Comparison of ENCODE assay signal across 31 cellular contexts in genomic region chr19:47458672-47459071, GRCh38. TPM values are rescaled to one million over a fixed set of nuclear protein-coding genes. Genes with fewer than 3 reads are reported as not detected.
"Had no signal": no experiment of that assay in that cellular context is flagged by ENCODE, and none has a peak within 500 bp of the region (broad histone marks: within the 10 kb centered on the region; RNA-seq: fewer than 3 reads in every experiment).

No MANE protein-coding gene starts in this region.

- H3K9me3 ChIP-seq: ascending aorta had no signal

- H3K27me3 ChIP-seq: ascending aorta had no signal

- H3K4me3 ChIP-seq: ascending aorta, breast epithelium had no signal

- H3K27ac ChIP-seq: ascending aorta, brain microvascular endothelial cell, breast epithelium, VCaP had no signal

- H3K36me3 ChIP-seq: ascending aorta, brain microvascular endothelial cell, breast epithelium had no signal

- FAIRE-seq: TTC549 had no signal

- H3K4me1 ChIP-seq: ascending aorta had no signal

- DNase-seq: activated B cell treated with CpG ODN at 0.5 μM for 24 hours; activated CD4-positive, alpha-beta memory T cell treated with anti-CD3 and anti-CD28 coated beads, Interleukin-2, amount 10 ng/mL, durations not matched to agents 7 days and 5 days; activated CD4-positive, alpha-beta T cell treated with anti-CD3 and anti-CD28 coated beads for 1 hour; activated CD4-positive, alpha-beta T cell treated with anti-CD3 and anti-CD28 coated beads for 36 hours; activated CD4-positive, alpha-beta T cell treated with anti-CD3 and anti-CD28 coated beads for 48 hours; activated CD4-positive, alpha-beta T cell treated with anti-CD3 and anti-CD28 coated beads, Interleukin-2, amount 10 ng/mL, durations not matched to agents 7 days and 5 days; activated CD4-positive, alpha-beta T cell treated with anti-CD3 and anti-CD28 coated beads, Interleukin-2, amount 50 U/mL, for 48 hours; activated CD8-positive, alpha-beta memory T cell treated with anti-CD3 and anti-CD28 coated beads for 24 hours; activated CD8-positive, alpha-beta memory T cell treated with anti-CD3 and anti-CD28 coated beads, Interleukin-2, amount 10 ng/mL, durations not matched to agents 7 days and 5 days; activated CD8-positive, alpha-beta memory T cell treated with anti-CD3 and anti-CD28 coated beads, Interleukin-2, amount 50 U/mL, for 48 hours; activated CD8-positive, alpha-beta T cell treated with anti-CD3 and anti-CD28 coated beads, Interleukin-2, amount 10 ng/mL, durations not matched to agents 7 days and 5 days; activated effector memory CD4-positive, alpha-beta T cell treated with Interleukin-2 at 50 U/mL for 16 hours; activated gamma-delta T cell; activated naive CD4-positive, alpha-beta T cell treated with anti-CD3 and anti-CD28 coated beads, Interleukin-2, amount 10 ng/mL, durations not matched to agents 7 days and 5 days; activated naive CD4-positive, alpha-beta T cell treated with Interleukin-2 at 50 U/mL for 16 hours; activated naive CD8-positive, alpha-beta T cell treated with anti-CD3 and anti-CD28 coated beads, Interleukin-2, amount 10 ng/mL, durations not matched to agents 7 days and 5 days; activated naive CD8-positive, alpha-beta T cell treated with anti-CD3 and anti-CD28 coated beads, Interleukin-2, amount 50 U/mL, for 24 hours; activated T-cell treated with anti-CD3 and anti-CD28 coated beads, Interleukin-2, amount 50 U/mL, for 24 hours; activated T-cell treated with anti-CD3 and anti-CD28 coated beads, Interleukin-2, amount 50 U/mL, for 48 hours; amygdala; anterior cingulate cortex; brain microvascular endothelial cell; central memory CD4-positive, alpha-beta T cell; T-helper 1 cell; T-helper 2 cell; T-helper 9 cell had no signal

- ATAC-seq: activated CD4-positive, alpha-beta T cell treated with anti-CD3 and anti-CD28 coated beads for 36 hours; activated CD8-positive, alpha-beta memory T cell treated with anti-CD3 and anti-CD28 coated beads, Interleukin-2, amount 10 ng/mL, durations not matched to agents 7 days and 5 days; activated CD8-positive, alpha-beta T cell treated with anti-CD3 and anti-CD28 coated beads, Interleukin-2, amount 10 ng/mL, durations not matched to agents 7 days and 5 days; activated naive CD8-positive, alpha-beta T cell treated with anti-CD3 and anti-CD28 coated beads, Interleukin-2, amount 50 U/mL, for 24 hours had no signal

RNA-seq across cellular contexts. Expression of gene SLC8A2, which starts 13.0 kb away (rescaled TPM):
- total RNA-seq: activated B cell treated with CpG ODN at 0.5 μM for 24 hours; activated CD4-positive, alpha-beta memory T cell treated with anti-CD3 and anti-CD28 coated beads, Interleukin-2, amount 10 ng/mL, durations not matched to agents 7 days and 5 days; activated CD4-positive, alpha-beta T cell treated with anti-CD3 and anti-CD28 coated beads, Interleukin-2, amount 10 ng/mL, durations not matched to agents 7 days and 5 days; activated T-helper 2 cell treated with anti-CD3 and anti-CD28 coated beads, Interferon-gamma antibody, Interleukin-2, Interleukin-4, amounts not matched to agents 10 μg/mL and 5 μg/mL and 100 μg/mL, durations not matched to agents 14 hours and 24 hours and 36 hours; ascending aorta had no signal

RNA-seq across cellular contexts. Expression of gene MEIS3, which starts 39.3 kb away (rescaled TPM):
- total RNA-seq: activated B cell treated with CpG ODN at 0.5 μM for 24 hours; activated CD4-positive, alpha-beta T cell treated with anti-CD3 and anti-CD28 coated beads, Interleukin-2, amount 10 ng/mL, durations not matched to agents 7 days and 5 days; activated CD8-positive, alpha-beta memory T cell treated with anti-CD3 and anti-CD28 coated beads, Interleukin-2, amount 10 ng/mL, durations not matched to agents 7 days and 5 days; activated CD8-positive, alpha-beta T cell treated with anti-CD3 and anti-CD28 coated beads, Interleukin-2, amount 10 ng/mL, durations not matched to agents 7 days and 5 days had no signal
